Comparison of ENCODE assay signal across 10 cellular contexts in the genomic region with DNA sequence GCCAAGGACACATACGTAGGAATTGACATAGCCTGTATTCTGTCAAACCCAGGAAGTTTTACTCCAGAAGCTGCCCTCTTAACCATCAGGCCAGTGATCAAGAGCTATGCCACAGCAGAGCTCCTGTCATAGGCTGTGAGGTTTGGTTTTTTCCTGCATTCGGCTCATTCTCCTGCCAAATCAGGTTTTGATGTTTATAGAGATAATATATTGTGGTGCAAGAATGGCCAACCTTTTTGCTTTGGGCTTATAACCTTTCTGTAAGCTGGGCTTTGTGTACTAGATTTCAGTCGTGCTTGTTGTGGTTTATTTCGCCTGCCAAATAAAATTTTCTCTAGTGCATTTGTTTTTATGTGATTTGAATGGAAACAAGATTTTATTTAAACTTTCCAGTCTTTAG. TPM values are rescaled to one million over a fixed set of nuclear protein-coding genes. Genes with fewer than 3 reads are reported as not detected.
A peak's percentile ranks its signal among the peaks of the same experiment; 100 is the strongest.
DNase-seq lines count a peak whose midpoint lies in the region; ATAC-seq and TF ChIP-seq lines count a peak whose summit lies in the region.
"Had no signal": no experiment of that assay in that cellular context is flagged by ENCODE, and none has a peak within 500 bp of the region (broad histone marks: within the 10 kb centered on the region; RNA-seq: fewer than 3 reads in every experiment).

No MANE protein-coding gene starts in this region.

- H3K27ac Mint-ChIP-seq in Calu3 (ENCODE audit: unreplicated experiment) (no peak overlapping the region), progenitor cell of endocrine pancreas (peak overlapping the region; percentile 30)

- no peaks in the 10 kb centered on the region for H3K27me3 Mint-ChIP-seq in Calu3 (ENCODE audit: unreplicated experiment)
- no peaks in the 10 kb centered on the region for H3K27me3 Mint-ChIP-seq in progenitor cell of endocrine pancreas

- H3K4me1 Mint-ChIP-seq in Calu3 (ENCODE audit: low read depth, unreplicated experiment) (peaks cover 26% of the 10 kb centered on the region), progenitor cell of endocrine pancreas (ENCODE audit: low read depth) (peaks cover 25% of the 10 kb centered on the region)

- H3K4me3 ChIP-seq in SK-N-MC (peak overlapping the region; percentile 82; the same call in 1 of the 2 replicates), epithelial cell of esophagus (ENCODE audit: low read length) (peak overlapping the region; percentile 81)

- H3K9me3 Mint-ChIP-seq in Calu3 (ENCODE audit: low read depth, unreplicated experiment) (peaks cover 4% of the 10 kb centered on the region), progenitor cell of endocrine pancreas (ENCODE audit: low read depth) (peaks cover 13% of the 10 kb centered on the region)

- DNase-seq in Calu3 (no peak), SK-N-MC (ENCODE audit: low read depth, low spot score) (no peak), epithelial cell of esophagus (ENCODE audit: low read depth) (no peak), progenitor cell of endocrine pancreas (ENCODE audit: low spot score, unreplicated experiment) (no peak), AG08396 (ENCODE audit: low spot score) (no peak)
- no peak for DNase-seq in activated CD4-positive, alpha-beta T cell treated with anti-CD3 and anti-CD28 coated beads for 48 hours
- DNase-seq: GF-D8, NCI-H345 had no signal

- no peak overlapping the region for H3K9ac ChIP-seq in SK-N-MC (ENCODE audit: insufficient read length)

- BruUV-seq in Calu3 (replicated peaks; lab: Mats Ljungman, UMichigan) = no TSS peak

- no peak overlapping the region for H3K27ac ChIP-seq in SK-N-MC

- peaks cover 16% of the 10 kb centered on the region; the same call in 1 of the 2 replicates for H3K9me3 ChIP-seq in SK-N-MC (ENCODE audit: low read depth, low read length)

- TF ChIP-seq CTCF in Calu3 (IDR thresholded peaks at IDR 0.05; ENCODE audit: unreplicated experiment) (no peak), epithelial cell of esophagus (IDR thresholded peaks at IDR 0.05; ENCODE audit: insufficient read depth, low read depth, low read length, missing control alignments) (no peak), progenitor cell of endocrine pancreas (IDR thresholded peaks at IDR 0.05; ENCODE audit: unreplicated experiment) (no peak)

- ATAC-seq in HG02623 (IDR thresholded peaks at IDR 0.05; ENCODE audit: unreplicated experiment) = no peak
- ATAC-seq in HG03342 (IDR thresholded peaks at IDR 0.05; ENCODE audit: unreplicated experiment) = no peak

- intact Hi-C loops in Calu3 (cut with micrococcal nuclease; ENCODE audit: unreplicated experiment) = loop anchor here (5.0 to 10.0 kb wide), 2 partner anchors 46 to 261 kb away; no protein-coding TSS in a partner anchor

- H3K36me3 Mint-ChIP-seq in Calu3 (ENCODE audit: insufficient read depth, unreplicated experiment) = peaks cover 33% of the 10 kb centered on the region
- peaks cover 24% of the 10 kb centered on the region for H3K36me3 Mint-ChIP-seq in progenitor cell of endocrine pancreas (ENCODE audit: insufficient read depth)

- CTCF ChIA-PET in Calu3 (lab: Charles Lee) = interaction anchor here (0.9 kb wide), 1 partner anchor 261 kb away, joined by 3 read pairs; no protein-coding TSS in a partner anchor

- peaks cover 40% of the 10 kb centered on the region for H3K36me3 ChIP-seq in SK-N-MC (ENCODE audit: insufficient read depth, low read length)

- peak overlapping the region; percentile 79 for H3K4me3 Mint-ChIP-seq in Calu3 (ENCODE audit: low read depth, unreplicated experiment)
- peak overlapping the region; percentile 89 for H3K4me3 Mint-ChIP-seq in progenitor cell of endocrine pancreas (ENCODE audit: low read depth)

RNA-seq across cellular contexts. Expression of a gene that starts 2.4 kb away (rescaled TPM):
- total RNA-seq in Calu3 (2022) = 35.5 and 37.8 TPM in 2 replicates
- 73.7 and 75.5 TPM in 2 replicates for total RNA-seq in progenitor cell of endocrine pancreas
